Comparison of ENCODE assay signal across 1 cellular context in genomic region chr6:37126961-37127360, GRCh38.
TF ChIP-seq lines count a peak whose summit lies in the region.

No MANE protein-coding gene starts in this region.

TF ChIP-seq in H1, 55 proteins besides CTCF, POLR2A, EP300 and RAD21:
- TF ChIP-seq SRF (IDR thresholded peaks at IDR 0.05; ENCODE audit: low read depth, low read length) (no peak), MAFK (IDR thresholded peaks at IDR 0.05; ENCODE audit: low read depth, low read length) (no peak), ASH2L (IDR thresholded peaks at IDR 0.05; ENCODE audit: low read length) (no peak), JUND (IDR thresholded peaks at IDR 0.05; ENCODE audit: low read length) (no peak), ZNF274 (IDR thresholded peaks at IDR 0.05; ENCODE audit: borderline replicate concordance, extremely low read depth, low read length) (no peak), CEBPB (IDR thresholded peaks at IDR 0.05; ENCODE audit: low read depth, low read length) (no peak), RBBP5 (IDR thresholded peaks at IDR 0.05; ENCODE audit: borderline replicate concordance, low read depth, low read length) (no peak), SP2 (IDR thresholded peaks at IDR 0.05; ENCODE audit: low read length) (no peak), CBX8 (IDR thresholded peaks at IDR 0.05; ENCODE audit: borderline replicate concordance, low read depth, low read length) (no peak), NRF1 (IDR thresholded peaks at IDR 0.05; ENCODE audit: low read depth, low read length) (no peak), EGR1 (IDR thresholded peaks at IDR 0.05; ENCODE audit: borderline replicate concordance, low read depth, low read length) (no peak), BCL11A (IDR thresholded peaks at IDR 0.05; ENCODE audit: low read depth in 2 of 2, low read length in 2 of 2) (no peak), CHD1 (IDR thresholded peaks at IDR 0.05; ENCODE audit: low read depth, low read length) (no peak), RNF2 (IDR thresholded peaks at IDR 0.05; ENCODE audit: borderline replicate concordance, low read depth, low read length, missing control alignments, poor library complexity, severe bottlenecking) (no peak), TAF7 (optimal IDR thresholded peaks at IDR 0.05; ENCODE audit: borderline replicate concordance, low read depth, low read length) (no peak), KDM4A (IDR thresholded peaks at IDR 0.05; ENCODE audit: low read depth, low read length, severe bottlenecking) (no peak), RXRA (IDR thresholded peaks at IDR 0.05; ENCODE audit: insufficient read depth, low read depth, low read length) (no peak), POLR2AphosphoS5 (IDR thresholded peaks at IDR 0.05; ENCODE audit: low read depth, low read length) (no peak)
TF ChIP-seq in H1: peak in this region for 0.
